ENCODE assay signal across 9 cellular contexts in the genomic region with DNA sequence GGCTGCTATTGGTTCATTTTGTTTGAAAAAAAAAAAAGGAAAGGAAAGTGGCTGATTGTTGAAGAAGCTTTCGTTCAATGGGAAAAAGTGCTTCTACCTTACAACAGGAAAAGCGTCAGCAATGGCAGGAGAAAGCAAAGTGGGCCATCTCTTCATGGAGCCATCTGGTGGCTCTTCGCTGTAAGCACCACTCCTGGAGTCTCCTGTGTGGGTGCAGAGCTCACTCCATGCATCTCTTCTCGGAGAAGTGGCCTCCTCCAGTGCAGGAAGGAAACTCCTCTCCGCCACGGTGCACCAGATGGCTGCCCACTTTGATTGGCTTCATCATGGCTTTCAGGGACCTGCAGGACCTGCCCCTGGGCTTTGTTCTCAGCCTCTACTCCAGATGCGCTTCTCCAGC.
A peak's percentile ranks its signal among the peaks of the same experiment; 100 is the strongest.
DNase-seq lines count a peak whose midpoint lies in the region; ATAC-seq and TF ChIP-seq lines count a peak whose summit lies in the region.
"Had no signal": no experiment of that assay in that cellular context is flagged by ENCODE, and none has a peak within 500 bp of the region (broad histone marks: within the 10 kb centered on the region; RNA-seq: fewer than 3 reads in every experiment).

No MANE protein-coding gene starts in this region.

- no peaks in the 10 kb centered on the region for H3K36me3 ChIP-seq in prostate gland

- no peak overlapping the region for H3K27ac ChIP-seq in prostate gland

- H3K4me3 ChIP-seq in foreskin fibroblast (ENCODE audit: low read depth in 1 of 2, low read length in 2 of 2): no peak overlapping the region
- no peak overlapping the region for H3K4me3 ChIP-seq in prostate gland

- peak; percentile 29 for TF ChIP-seq CTCF in foreskin fibroblast (IDR thresholded peaks at IDR 0.05; ENCODE audit: low read depth, low read length)
- peak in 3 of 4 experiments; percentile 24 to 26 (median 25) for TF ChIP-seq CTCF in prostate gland (IDR thresholded peaks at IDR 0.05)

- H3K27me3 ChIP-seq in prostate gland (replicated peaks; ENCODE audit: insufficient read depth): no peaks in the 10 kb centered on the region

- intact Hi-C loops in prostate gland (cut with DNase I): loop anchor here (10.0 kb wide), 1 partner anchor 260 kb away; no protein-coding TSS in a partner anchor

- ATAC-seq in GM19463 (IDR thresholded peaks at IDR 0.05; ENCODE audit: unreplicated experiment): no peak
- ATAC-seq: activated T-cell treated with anti-CD3 and anti-CD28 coated beads, Interleukin-2, amount 50 U/mL, for 72 hours had no signal

- WGBS in prostate gland: 87% methylated on average over 7 of the region's 7 CpGs

- DNase-seq in NOMO-1 treated with DMSO at 0.1 percent for 48 hours (lab: John Stamatoyannopoulos, UW; ENCODE audit: unreplicated experiment): peak; percentile 52
- no peak for DNase-seq in NOMO-1 treated with dmso at 0.1 percent for 144 hours (lab: John Stamatoyannopoulos, UW; ENCODE audit: unreplicated experiment)
- DNase-seq in HPDE6-E6E7 (ENCODE audit: extremely low spot score): peak; percentile 56
- DNase-seq in RPMI8226: peak; percentile 65
- DNase-seq in foreskin fibroblast: peak in 1 of 2 donors; percentile 28
- no peak for DNase-seq in prostate gland (ENCODE audit: low spot score)
- DNase-seq in stimulated activated CD4-positive, alpha-beta T cell treated with anti-CD3 and anti-CD28 coated beads, Interleukin-2, amount 100 ng/mL, for 48 hours: no peak

- TF ChIP-seq POLR2A in prostate gland (IDR thresholded peaks at IDR 0.05): no peak

- no peaks in the 10 kb centered on the region for H3K9me3 ChIP-seq in prostate gland

- H3K4me1 ChIP-seq in prostate gland (replicated peaks): no peaks in the 10 kb centered on the region

Comparison
In these comparisons a context has a peak if more than half of its experiments do, and no peak if none do; other contexts are left out.
1. DNase-seq: peak in NOMO-1 treated with DMSO at 0.1 percent for 48 hours (single experiment), HPDE6-E6E7 (single experiment) and RPMI8226 (single experiment); none in NOMO-1 treated with dmso at 0.1 percent for 144 hours (single experiment), prostate gland (single experiment) and stimulated activated CD4-positive, alpha-beta T cell treated with anti-CD3 and anti-CD28 coated beads, Interleukin-2, amount 100 ng/mL, for 48 hours (0 of 2).